24 cellular contexts compared by ENCODE assay signal in genomic region chr6:46777476-46778346, GRCh38. TPM values are rescaled to one million over a fixed set of nuclear protein-coding genes. Genes with fewer than 3 reads are reported as not detected.
"Had no signal": no experiment of that assay in that cellular context is flagged by ENCODE, and none has a peak within 500 bp of the region (broad histone marks: within the 10 kb centered on the region; RNA-seq: fewer than 3 reads in every experiment).

No MANE protein-coding gene starts in this region.

- H3K9ac ChIP-seq: KMS-11 had no signal

- DNase-seq: Kasumi-1, MM.1S, NCI-H1092 treated with DMSO at 0.1 percent for 48 hours, NCI-H1436, NCI-H187, NCI-H2029, NCI-H2081 treated with DMSO at 0.1 percent for 48 hours, NCI-H2171, NCI-H345, NCI-H524, NCI-H526 treated with DMSO at 0.1 percent for 48 hours, NCI-H748 treated with DMSO at 0.1 percent for 48 hours, Peyer's patch, SHP77 treated with DMSO at 0.1 percent for 48 hours, SJCRH30 had no signal

- H3K4me2 ChIP-seq: KMS-11 had no signal

- H3K36me3 ChIP-seq: Peyer's patch, SJCRH30 had no signal

- H3K4me3 ChIP-seq: K562, Peyer's patch, SJCRH30 had no signal

- H3K4me1 ChIP-seq: Peyer's patch, SJCRH30 had no signal

- H3K9me3 ChIP-seq: Peyer's patch, SJCRH30 had no signal

- H3K27me3 ChIP-seq: Peyer's patch, SJCRH30 had no signal

- H3K27ac ChIP-seq: HL-60, KMS-11, Peyer's patch, SJCRH30 had no signal

- ATAC-seq: K562, Right ventricle myocardium inferior, SK-N-SH treated with all-trans-retinoic acid at 6 μM for 48 hours had no signal

RNA-seq across cellular contexts. Expression of gene MEP1A, which starts 15.5 kb away (rescaled TPM):
- total RNA-seq: K562, M059J, NCI-H460, Right ventricle myocardium inferior, RPMI7951, SJCRH30 had no signal
- polyA plus RNA-seq: IgD-negative memory B cell, K562 had no signal

RNA-seq across cellular contexts. Expression of gene ANKRD66, which starts 31.0 kb away (rescaled TPM):
- total RNA-seq: K562, M059J, NCI-H460, Peyer's patch, Right ventricle myocardium inferior, RPMI7951, SJCRH30 had no signal
- polyA plus RNA-seq: IgD-negative memory B cell, K562 had no signal

RNA-seq across cellular contexts. Expression of gene PLA2G7, which starts 42.5 kb away (rescaled TPM):
- total RNA-seq: K562, SJCRH30 had no signal
- polyA plus RNA-seq: IgD-negative memory B cell, K562 had no signal
